In the genomic region with DNA sequence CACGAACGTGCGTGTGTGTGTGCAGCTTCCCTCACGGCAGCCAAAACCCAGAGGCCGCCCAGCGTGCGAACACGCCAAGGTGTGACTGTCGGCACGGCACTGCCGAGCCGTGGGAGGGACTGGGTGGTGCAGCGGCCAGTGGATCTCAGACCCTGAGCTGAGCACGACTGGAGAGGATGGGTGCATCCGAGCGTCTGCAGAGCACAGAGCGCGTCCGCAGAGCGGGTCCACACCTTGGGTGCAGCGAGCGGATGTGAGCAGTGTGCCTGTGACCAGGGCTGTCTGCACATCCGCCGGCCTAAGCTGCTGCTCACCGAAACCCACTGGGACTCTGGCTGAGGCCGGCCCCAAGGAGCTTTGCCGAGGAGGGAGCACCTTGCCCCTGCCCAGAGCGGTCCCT, we compare ENCODE assay signal across 2 cellular contexts.
TF ChIP-seq lines count a peak whose summit lies in the region.

No MANE protein-coding gene starts in this region.

TF ChIP-seq in GM23338, 12 proteins besides CTCF, POLR2A, EP300 and RAD21:
- TF ChIP-seq EZH2phosphoT487 (IDR thresholded peaks at IDR 0.05; ENCODE audit: unreplicated experiment) (no peak), ZNF114 (CRISPR knock-in tag; IDR thresholded peaks at IDR 0.05) (no peak), EZH2 (IDR thresholded peaks at IDR 0.05; ENCODE audit: low read depth, unreplicated experiment) (no peak), STAT1 (IDR thresholded peaks at IDR 0.05; ENCODE audit: unreplicated experiment) (no peak), ZNF331 (CRISPR knock-in tag; IDR thresholded peaks at IDR 0.05; ENCODE audit: low read depth) (no peak), JUNB (IDR thresholded peaks at IDR 0.05; ENCODE audit: unreplicated experiment) (no peak), POLR2AphosphoS5 (IDR thresholded peaks at IDR 0.05; ENCODE audit: low read depth) (no peak), NANOG (IDR thresholded peaks at IDR 0.05; ENCODE audit: borderline replicate concordance) (no peak)
- TF ChIP-seq, protein P1, sequence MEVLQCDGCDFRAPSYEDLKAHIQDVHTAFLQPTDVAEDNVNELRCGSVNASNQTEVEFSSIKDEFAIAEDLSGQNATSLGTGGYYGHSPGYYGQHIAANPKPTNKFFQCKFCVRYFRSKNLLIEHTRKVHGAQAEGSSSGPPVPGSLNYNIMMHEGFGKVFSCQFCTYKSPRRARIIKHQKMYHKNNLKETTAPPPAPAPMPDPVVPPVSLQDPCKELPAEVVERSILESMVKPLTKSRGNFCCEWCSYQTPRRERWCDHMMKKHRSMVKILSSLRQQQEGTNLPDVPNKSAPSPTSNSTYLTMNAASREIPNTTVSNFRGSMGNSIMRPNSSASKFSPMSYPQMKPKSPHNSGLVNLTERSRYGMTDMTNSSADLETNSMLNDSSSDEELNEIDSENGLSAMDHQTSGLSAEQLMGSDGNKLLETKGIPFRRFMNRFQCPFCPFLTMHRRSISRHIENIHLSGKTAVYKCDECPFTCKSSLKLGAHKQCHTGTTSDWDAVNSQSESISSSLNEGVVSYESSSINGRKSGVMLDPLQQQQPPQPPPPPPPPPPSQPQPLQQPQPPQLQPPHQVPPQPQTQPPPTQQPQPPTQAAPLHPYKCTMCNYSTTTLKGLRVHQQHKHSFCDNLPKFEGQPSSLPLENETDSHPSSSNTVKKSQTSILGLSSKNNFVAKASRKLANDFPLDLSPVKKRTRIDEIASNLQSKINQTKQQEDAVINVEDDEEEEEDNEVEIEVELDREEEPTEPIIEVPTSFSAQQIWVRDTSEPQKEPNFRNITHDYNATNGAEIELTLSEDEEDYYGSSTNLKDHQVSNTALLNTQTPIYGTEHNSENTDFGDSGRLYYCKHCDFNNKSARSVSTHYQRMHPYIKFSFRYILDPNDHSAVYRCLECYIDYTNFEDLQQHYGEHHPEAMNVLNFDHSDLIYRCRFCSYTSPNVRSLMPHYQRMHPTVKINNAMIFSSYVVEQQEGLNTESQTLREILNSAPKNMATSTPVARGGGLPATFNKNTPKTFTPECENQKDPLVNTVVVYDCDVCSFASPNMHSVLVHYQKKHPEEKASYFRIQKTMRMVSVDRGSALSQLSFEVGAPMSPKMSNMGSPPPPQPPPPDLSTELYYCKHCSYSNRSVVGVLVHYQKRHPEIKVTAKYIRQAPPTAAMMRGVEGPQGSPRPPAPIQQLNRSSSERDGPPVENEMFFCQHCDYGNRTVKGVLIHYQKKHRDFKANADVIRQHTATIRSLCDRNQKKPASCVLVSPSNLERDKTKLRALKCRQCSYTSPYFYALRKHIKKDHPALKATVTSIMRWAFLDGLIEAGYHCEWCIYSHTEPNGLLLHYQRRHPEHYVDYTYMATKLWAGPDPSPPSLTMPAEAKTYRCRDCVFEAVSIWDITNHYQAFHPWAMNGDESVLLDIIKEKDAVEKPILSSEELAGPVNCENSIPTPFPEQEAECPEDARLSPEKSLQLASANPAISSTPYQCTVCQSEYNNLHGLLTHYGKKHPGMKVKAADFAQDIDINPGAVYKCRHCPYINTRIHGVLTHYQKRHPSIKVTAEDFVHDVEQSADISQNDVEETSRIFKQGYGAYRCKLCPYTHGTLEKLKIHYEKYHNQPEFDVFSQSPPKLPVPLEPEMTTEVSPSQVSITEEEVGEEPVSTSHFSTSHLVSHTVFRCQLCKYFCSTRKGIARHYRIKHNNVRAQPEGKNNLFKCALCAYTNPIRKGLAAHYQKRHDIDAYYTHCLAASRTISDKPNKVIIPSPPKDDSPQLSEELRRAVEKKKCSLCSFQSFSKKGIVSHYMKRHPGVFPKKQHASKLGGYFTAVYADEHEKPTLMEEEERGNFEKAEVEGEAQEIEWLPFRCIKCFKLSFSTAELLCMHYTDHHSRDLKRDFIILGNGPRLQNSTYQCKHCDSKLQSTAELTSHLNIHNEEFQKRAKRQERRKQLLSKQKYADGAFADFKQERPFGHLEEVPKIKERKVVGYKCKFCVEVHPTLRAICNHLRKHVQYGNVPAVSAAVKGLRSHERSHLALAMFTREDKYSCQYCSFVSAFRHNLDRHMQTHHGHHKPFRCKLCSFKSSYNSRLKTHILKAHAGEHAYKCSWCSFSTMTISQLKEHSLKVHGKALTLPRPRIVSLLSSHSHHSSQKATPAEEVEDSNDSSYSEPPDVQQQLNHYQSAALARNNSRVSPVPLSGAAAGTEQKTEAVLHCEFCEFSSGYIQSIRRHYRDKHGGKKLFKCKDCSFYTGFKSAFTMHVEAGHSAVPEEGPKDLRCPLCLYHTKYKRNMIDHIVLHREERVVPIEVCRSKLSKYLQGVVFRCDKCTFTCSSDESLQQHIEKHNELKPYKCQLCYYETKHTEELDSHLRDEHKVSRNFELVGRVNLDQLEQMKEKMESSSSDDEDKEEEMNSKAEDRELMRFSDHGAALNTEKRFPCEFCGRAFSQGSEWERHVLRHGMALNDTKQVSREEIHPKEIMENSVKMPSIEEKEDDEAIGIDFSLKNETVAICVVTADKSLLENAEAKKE (CRISPR knock-in tag; IDR thresholded peaks at IDR 0.05): no peak
- TF ChIP-seq, protein P2, sequence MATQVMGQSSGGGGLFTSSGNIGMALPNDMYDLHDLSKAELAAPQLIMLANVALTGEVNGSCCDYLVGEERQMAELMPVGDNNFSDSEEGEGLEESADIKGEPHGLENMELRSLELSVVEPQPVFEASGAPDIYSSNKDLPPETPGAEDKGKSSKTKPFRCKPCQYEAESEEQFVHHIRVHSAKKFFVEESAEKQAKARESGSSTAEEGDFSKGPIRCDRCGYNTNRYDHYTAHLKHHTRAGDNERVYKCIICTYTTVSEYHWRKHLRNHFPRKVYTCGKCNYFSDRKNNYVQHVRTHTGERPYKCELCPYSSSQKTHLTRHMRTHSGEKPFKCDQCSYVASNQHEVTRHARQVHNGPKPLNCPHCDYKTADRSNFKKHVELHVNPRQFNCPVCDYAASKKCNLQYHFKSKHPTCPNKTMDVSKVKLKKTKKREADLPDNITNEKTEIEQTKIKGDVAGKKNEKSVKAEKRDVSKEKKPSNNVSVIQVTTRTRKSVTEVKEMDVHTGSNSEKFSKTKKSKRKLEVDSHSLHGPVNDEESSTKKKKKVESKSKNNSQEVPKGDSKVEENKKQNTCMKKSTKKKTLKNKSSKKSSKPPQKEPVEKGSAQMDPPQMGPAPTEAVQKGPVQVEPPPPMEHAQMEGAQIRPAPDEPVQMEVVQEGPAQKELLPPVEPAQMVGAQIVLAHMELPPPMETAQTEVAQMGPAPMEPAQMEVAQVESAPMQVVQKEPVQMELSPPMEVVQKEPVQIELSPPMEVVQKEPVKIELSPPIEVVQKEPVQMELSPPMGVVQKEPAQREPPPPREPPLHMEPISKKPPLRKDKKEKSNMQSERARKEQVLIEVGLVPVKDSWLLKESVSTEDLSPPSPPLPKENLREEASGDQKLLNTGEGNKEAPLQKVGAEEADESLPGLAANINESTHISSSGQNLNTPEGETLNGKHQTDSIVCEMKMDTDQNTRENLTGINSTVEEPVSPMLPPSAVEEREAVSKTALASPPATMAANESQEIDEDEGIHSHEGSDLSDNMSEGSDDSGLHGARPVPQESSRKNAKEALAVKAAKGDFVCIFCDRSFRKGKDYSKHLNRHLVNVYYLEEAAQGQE (IDR thresholded peaks at IDR 0.05; ENCODE audit: unreplicated experiment): no peak

TF ChIP-seq in H1, 55 proteins besides CTCF, POLR2A, EP300 and RAD21:
- no peak for TF ChIP-seq CBX8 (IDR thresholded peaks at IDR 0.05; ENCODE audit: borderline replicate concordance, low read depth, low read length)
- TF ChIP-seq BACH1 (IDR thresholded peaks at IDR 0.05; ENCODE audit: low read length): no peak
- TF ChIP-seq GTF2F1 (IDR thresholded peaks at IDR 0.05; ENCODE audit: borderline replicate concordance, low read depth, low read length): no peak
- TF ChIP-seq ASH2L (IDR thresholded peaks at IDR 0.05; ENCODE audit: low read length): no peak
- no peak for TF ChIP-seq SIN3A (conservative IDR thresholded peaks at IDR 0.05 in 1 of 2, IDR thresholded peaks at IDR 0.05 in 1 of 2; ENCODE audit: low read depth in 1 of 2, low read length in 2 of 2)
- no peak for TF ChIP-seq NRF1 (IDR thresholded peaks at IDR 0.05; ENCODE audit: low read depth, low read length)
- TF ChIP-seq JUN (IDR thresholded peaks at IDR 0.05; ENCODE audit: low read depth, low read length): no peak
- no peak for TF ChIP-seq GABPA (IDR thresholded peaks at IDR 0.05; ENCODE audit: borderline replicate concordance, insufficient read depth, low read length)
- no peak for TF ChIP-seq SAP30 (IDR thresholded peaks at IDR 0.05; ENCODE audit: insufficient read depth, insufficient replicate concordance, low read length)
- TF ChIP-seq JUND (IDR thresholded peaks at IDR 0.05; ENCODE audit: low read length): no peak
- no peak for TF ChIP-seq CHD2 (IDR thresholded peaks at IDR 0.05; ENCODE audit: low read length)
- TF ChIP-seq KDM1A (IDR thresholded peaks at IDR 0.05; ENCODE audit: borderline replicate concordance, low read length): no peak
